Comparison of ENCODE assay signal across 28 cellular contexts in genomic region chr14:72845196-72845595, GRCh38. TPM values are rescaled to one million over a fixed set of nuclear protein-coding genes. Genes with fewer than 3 reads are reported as not detected.
"Had no signal": no experiment of that assay in that cellular context is flagged by ENCODE, and none has a peak within 500 bp of the region (broad histone marks: within the 10 kb centered on the region; RNA-seq: fewer than 3 reads in every experiment).

No MANE protein-coding gene starts in this region.

- H3K4me1 Mint-ChIP-seq: natural killer cell; stimulated activated memory B cell treated with anti-CD40 and anti-IgM and Interleukin-4, amounts not matched to agents 10 μg/mL and 1 μg/mL and 100 μg/mL, for 72 hours had no signal

- H3K27ac ChIP-seq: colonic mucosa, epithelial cell of prostate, left ventricle myocardium inferior, lower lobe of right lung, parathyroid adenoma, prostate gland, skin epidermis, spleen, testis, tibial artery, upper lobe of left lung, uterus had no signal

- FAIRE-seq: islet of Langerhans had no signal

- H3K36me3 ChIP-seq: colonic mucosa, heart right ventricle, left ventricle myocardium inferior, lower lobe of right lung, prostate gland, spleen, tibial artery, upper lobe of left lung, uterus had no signal

- H3K27ac Mint-ChIP-seq: dendritic cell treated with granulocyte-macrophage colony-stimulating factor and Interleukin-4, amounts not matched to agents 40 ng/mL and 50 ng/mL, for 4 days; endodermal cell; natural killer cell; stimulated activated memory B cell treated with anti-CD40 and anti-IgM and Interleukin-4, amounts not matched to agents 10 μg/mL and 1 μg/mL and 100 μg/mL, for 72 hours had no signal

- H3K36me3 Mint-ChIP-seq: natural killer cell had no signal

- H2AFZ ChIP-seq: parathyroid adenoma had no signal

- H3K4me1 ChIP-seq: lower lobe of right lung, prostate gland, spleen, tibial artery, upper lobe of left lung, uterus had no signal

- H3K4me3 ChIP-seq: colonic mucosa, heart right ventricle, left ventricle myocardium inferior, lower lobe of right lung, prostate gland, skin epidermis, spleen, testis, tibial artery, upper lobe of left lung, uterus had no signal

- H3K4me3 Mint-ChIP-seq: dendritic cell treated with granulocyte-macrophage colony-stimulating factor and Interleukin-4, amounts not matched to agents 40 ng/mL and 50 ng/mL, for 4 days; endodermal cell; natural killer cell; neural crest cell; stimulated activated memory B cell treated with anti-CD40 and anti-IgM and Interleukin-4, amounts not matched to agents 10 μg/mL and 1 μg/mL and 100 μg/mL, for 72 hours had no signal

- H3K9me3 ChIP-seq: colonic mucosa, heart right ventricle, left ventricle myocardium inferior, lower lobe of right lung, prostate gland, spleen, testis, tibial artery, upper lobe of left lung, uterus had no signal

- DNase-seq: colonic mucosa; effector CD8-positive, alpha-beta T cell; endodermal cell; glutamatergic neuron; heart right ventricle; hippocampal formation; left cardiac atrium; left ventricle myocardium inferior; lower lobe of right lung; natural killer cell; right cardiac atrium; spleen; stimulated activated CD4-positive, alpha-beta T cell treated with anti-CD3 and anti-CD28 coated beads, Interleukin-4, amount 100 ng/mL, for 4 hours; stimulated activated naive CD8-positive, alpha-beta T cell treated with anti-CD3 and anti-CD28 coated beads, Interleukin-15, Interleukin-2, amounts not matched to agents 100 U/mL and 50 U/mL, for 24 hours; substantia nigra; testis; tibial artery; upper lobe of left lung; uterus had no signal

- ATAC-seq: esophagus mucosa; heart right ventricle; left cardiac atrium; lower lobe of right lung; natural killer cell; right cardiac atrium; stimulated activated memory B cell treated with anti-CD40 and anti-IgM and Interleukin-4, amounts not matched to agents 10 μg/mL and 1 μg/mL and 100 μg/mL, for 72 hours; stimulated activated naive CD8-positive, alpha-beta T cell treated with anti-CD3 and anti-CD28 coated beads, Interleukin-15, Interleukin-2, amounts not matched to agents 100 U/mL and 50 U/mL, for 24 hours had no signal

- H3K9ac ChIP-seq: parathyroid adenoma had no signal

- H3K27me3 Mint-ChIP-seq: stimulated activated memory B cell treated with anti-CD40 and anti-IgM and Interleukin-4, amounts not matched to agents 10 μg/mL and 1 μg/mL and 100 μg/mL, for 72 hours had no signal

- H3K27me3 ChIP-seq: colonic mucosa, heart right ventricle, spleen, testis, tibial artery, upper lobe of left lung, uterus had no signal

- H3K9me3 Mint-ChIP-seq: dendritic cell treated with granulocyte-macrophage colony-stimulating factor and Interleukin-4, amounts not matched to agents 40 ng/mL and 50 ng/mL, for 4 days; endodermal cell; natural killer cell; neural crest cell; stimulated activated memory B cell treated with anti-CD40 and anti-IgM and Interleukin-4, amounts not matched to agents 10 μg/mL and 1 μg/mL and 100 μg/mL, for 72 hours had no signal

RNA-seq across cellular contexts. Expression of gene DPF3, which starts 48.7 kb away (rescaled TPM):
- total RNA-seq: endodermal cell had no signal
